Comparison of ENCODE assay signal across 15 cellular contexts in genomic region chr10:87546221-87546620, GRCh38. TPM values are rescaled to one million over a fixed set of nuclear protein-coding genes. Genes with fewer than 3 reads are reported as not detected.
DNase-seq lines count a peak whose midpoint lies in the region; ATAC-seq lines count a peak whose summit lies in the region.
"Had no signal": no experiment of that assay in that cellular context is flagged by ENCODE, and none has a peak within 500 bp of the region (broad histone marks: within the 10 kb centered on the region; RNA-seq: fewer than 3 reads in every experiment).

No MANE protein-coding gene starts in this region.

- H3K27ac Mint-ChIP-seq in activated T-helper 17 cell treated with anti-CD3 and anti-CD28 coated beads, Interleukin-2, amount 50 U/mL, for 72 hours = no peak overlapping the region
- H3K27ac Mint-ChIP-seq: B cell, type B pancreatic cell had no signal

- peak; percentile 47 for ATAC-seq in activated T-helper 17 cell treated with anti-CD3 and anti-CD28 coated beads, Interleukin-2, amount 50 U/mL, for 72 hours (replicated peaks)
- no peak for ATAC-seq in HG02571 (IDR thresholded peaks at IDR 0.05; ENCODE audit: unreplicated experiment)
- ATAC-seq: esophagus mucosa, Right ventricle myocardium inferior had no signal

- H3K4me1 ChIP-seq in mesendoderm (ENCODE audit: control insufficient read depth, low read depth, low read length) = peaks cover 5% of the 10 kb centered on the region

- no peaks in the 10 kb centered on the region for H3K79me1 ChIP-seq in mesendoderm (ENCODE audit: low read length)

- no peak overlapping the region for H2BK5ac ChIP-seq in mesendoderm (ENCODE audit: low read length)

- H3K4ac ChIP-seq in mesendoderm (ENCODE audit: low read depth, low read length) = no peak overlapping the region

- WGBS in mesendoderm (ENCODE audit: extremely low coverage, insufficient coverage, low lambda C conversion rate) = no CpG with 5 or more reads among the region's 7 CpGs

- no peak overlapping the region for H2BK15ac ChIP-seq in mesendoderm (replicated peaks; ENCODE audit: low read depth)

- H2AK5ac ChIP-seq in mesendoderm (ENCODE audit: low read length) = no peak overlapping the region

- no peak overlapping the region for H2BK120ac ChIP-seq in mesendoderm (ENCODE audit: low read depth, low read length)

- DNase-seq in ELR (ENCODE audit: low read depth) (peak; percentile 56), LHCN-M2 (ENCODE audit: low read depth) (peak; percentile 77), mesendoderm (peak; percentile 47), T1000 (lab: John Stamatoyannopoulos, UW) (no peak), hypothalamus (lab: John Stamatoyannopoulos, UW) (no peak), GM03348 (ENCODE audit: low spot score) (no peak)
- DNase-seq: kidney glomerular epithelial cell, NCI-H2171 had no signal

- no peak overlapping the region for H3K27ac ChIP-seq in mesendoderm (ENCODE audit: low read depth, low read length)
- H3K27ac ChIP-seq: parathyroid adenoma had no signal

- peaks cover 9% of the 10 kb centered on the region for H3K9me3 Mint-ChIP-seq in activated T-helper 17 cell treated with anti-CD3 and anti-CD28 coated beads, Interleukin-2, amount 50 U/mL, for 72 hours

- H3K4me1 Mint-ChIP-seq in activated T-helper 17 cell treated with anti-CD3 and anti-CD28 coated beads, Interleukin-2, amount 50 U/mL, for 72 hours = peaks cover 8% of the 10 kb centered on the region

- H3K27me3 Mint-ChIP-seq in activated T-helper 17 cell treated with anti-CD3 and anti-CD28 coated beads, Interleukin-2, amount 50 U/mL, for 72 hours = no peaks in the 10 kb centered on the region
- H3K27me3 Mint-ChIP-seq: B cell, type B pancreatic cell had no signal

- H3K4me2 ChIP-seq in mesendoderm (ENCODE audit: low read length) = no peak overlapping the region

- H3K27me3 ChIP-seq in mesendoderm (ENCODE audit: insufficient read depth, low read length, poor library complexity) = no peaks in the 10 kb centered on the region

- H3K4me3 ChIP-seq in mesendoderm (ENCODE audit: low read length) = no peak overlapping the region

- no peak overlapping the region for H3K9ac ChIP-seq in mesendoderm (ENCODE audit: low read length)
- H3K9ac ChIP-seq: parathyroid adenoma had no signal

- H3K4me3 Mint-ChIP-seq in activated T-helper 17 cell treated with anti-CD3 and anti-CD28 coated beads, Interleukin-2, amount 50 U/mL, for 72 hours = no peak overlapping the region
- H3K4me3 Mint-ChIP-seq: B cell, type B pancreatic cell had no signal

- no peak overlapping the region for H3K56ac ChIP-seq in mesendoderm (ENCODE audit: low read length)

- H3K36me3 Mint-ChIP-seq in activated T-helper 17 cell treated with anti-CD3 and anti-CD28 coated beads, Interleukin-2, amount 50 U/mL, for 72 hours (ENCODE audit: low read depth) = peaks cover 36% of the 10 kb centered on the region

- H4K5ac ChIP-seq in mesendoderm (ENCODE audit: low read length) = no peak overlapping the region

- H3K23ac ChIP-seq in mesendoderm (ENCODE audit: low read length) = no peak overlapping the region

- H3K36me3 ChIP-seq in mesendoderm (ENCODE audit: control insufficient read depth, insufficient read depth, low read length) = no peaks in the 10 kb centered on the region

- H3K79me2 ChIP-seq in mesendoderm (ENCODE audit: control insufficient read depth, insufficient read depth, low read length) = no peaks in the 10 kb centered on the region

- H4K8ac ChIP-seq in mesendoderm (ENCODE audit: low read depth, low read length) = no peak overlapping the region

- H3K18ac ChIP-seq in mesendoderm (ENCODE audit: low read length) = no peak overlapping the region

RNA-seq across cellular contexts. Expression of gene MINPP1, which starts 41.5 kb away (rescaled TPM):
- 43.1 and 45.0 TPM in 2 replicates for total RNA-seq in LHCN-M2 (2014; rRNA removed)
- 10.5 TPM for polyA plus RNA-seq in LHCN-M2 (2012)
- total RNA-seq in activated T-helper 17 cell treated with anti-CD3 and anti-CD28 coated beads, Interleukin-2, amount 50 U/mL, for 72 hours = 10 to 100 TPM in 1 of 2 donors, 1 to 10 TPM in 1; 8.9 to 10.8 TPM
- polyA plus RNA-seq in mesendoderm (2013, experiment 1 of 2) = 17.3 TPM
- 18.4 TPM for polyA plus RNA-seq in mesendoderm (2013, experiment 2 of 2)

Comparison
In these comparisons a context has a peak if more than half of its experiments do, and no peak if none do; other contexts are left out.
1. DNase-seq: peak in ELR (single experiment), LHCN-M2 (single experiment) and mesendoderm (single experiment); none in T1000 (single experiment), hypothalamus (0 of 51) and GM03348 (single experiment).